Comparison of ENCODE assay signal across 7 cellular contexts in genomic region chr3:100209948-100210776, GRCh38. TPM values are rescaled to one million over a fixed set of nuclear protein-coding genes. Genes with fewer than 3 reads are reported as not detected.
DNase-seq lines count a peak whose midpoint lies in the region; ATAC-seq, FAIRE-seq and TF ChIP-seq lines count a peak whose summit lies in the region.

No MANE protein-coding gene starts in this region.

- TF ChIP-seq CTCF in kidney (IDR thresholded peaks at IDR 0.05; ENCODE audit: borderline replicate concordance, extremely low read depth, insufficient read depth), result no peak
- TF ChIP-seq CTCF in CD14-positive monocyte (IDR thresholded peaks at IDR 0.05), result no peak
- TF ChIP-seq CTCF in RWPE1 (conservative IDR thresholded peaks at IDR 0.05; ENCODE audit: low read depth), result no peak

- H3K9me3 ChIP-seq in kidney (ENCODE audit: control insufficient read depth in 1 of 2, low read length in 2 of 2), result no peaks in the 10 kb centered on the region

- H3K27ac ChIP-seq in kidney (ENCODE audit: low read depth in 2 of 2, low read length in 2 of 2), result peak overlapping the region; percentile 16 to 72
- no peak overlapping the region for H3K27ac ChIP-seq in RWPE1

- peaks cover 14% of the 10 kb centered on the region for H3K27me3 Mint-ChIP-seq in T-helper 1 cell treated with Interleukin-12 subunit alpha and Interleukin-12 subunit beta and Interleukin-4 antibody, amounts not matched to agents 30 μg/mL and 1 μg/mL, for 36 hours (ENCODE audit: low read depth)
- peaks cover 0 to 3% (median 0%) of the 10 kb centered on the region in 3 donors for H3K27me3 Mint-ChIP-seq in CD14-positive monocyte (ENCODE audit: low read depth in 3 of 3)

- peak; percentile 97 for ATAC-seq in HG02852 (IDR thresholded peaks at IDR 0.05; ENCODE audit: unreplicated experiment)

- peak overlapping the region; percentile 60 for H3K4me3 Mint-ChIP-seq in T-helper 1 cell treated with Interleukin-12 subunit alpha and Interleukin-12 subunit beta and Interleukin-4 antibody, amounts not matched to agents 30 μg/mL and 1 μg/mL, for 36 hours
- H3K4me3 Mint-ChIP-seq in CD14-positive monocyte, result no peak overlapping the region

- no peak for FAIRE-seq in kidney (lab: Jason Lieb, UNC)

- peak overlapping the region; percentile 88 for H3K27ac Mint-ChIP-seq in T-helper 1 cell treated with Interleukin-12 subunit alpha and Interleukin-12 subunit beta and Interleukin-4 antibody, amounts not matched to agents 30 μg/mL and 1 μg/mL, for 36 hours
- no peak overlapping the region for H3K27ac Mint-ChIP-seq in CD14-positive monocyte

- peaks cover 6% of the 10 kb centered on the region for H3K36me3 Mint-ChIP-seq in T-helper 1 cell treated with Interleukin-12 subunit alpha and Interleukin-12 subunit beta and Interleukin-4 antibody, amounts not matched to agents 30 μg/mL and 1 μg/mL, for 36 hours (ENCODE audit: low read depth)
- H3K36me3 Mint-ChIP-seq in CD14-positive monocyte, result no peaks in the 10 kb centered on the region

- intact Hi-C loops in kidney (cut with DNase I) (no loop called here), CD14-positive monocyte (cut with micrococcal nuclease) (no loop called here)

- H3K9ac ChIP-seq in kidney (ENCODE audit: low read length in 2 of 2), result peak overlapping the region in 1 of 2 donors; percentile 16

- CTCF ChIA-PET in RWPE1 (lab: Yijun Ruan, JAX), result interaction anchor here (0.5 to 1.1 kb wide), 2 partner anchors 9 to 1216 kb away, joined by 3 to 4 read pairs; no protein-coding TSS in a partner anchor

- H3K4me1 ChIP-seq in kidney (ENCODE audit: control insufficient read depth in 1 of 2, insufficient read depth in 1 of 2, low read depth in 1 of 2, low read length in 2 of 2), result peaks cover 6 to 13% of the 10 kb centered on the region in 2 donors

- H3K9me3 Mint-ChIP-seq in T-helper 1 cell treated with Interleukin-12 subunit alpha and Interleukin-12 subunit beta and Interleukin-4 antibody, amounts not matched to agents 30 μg/mL and 1 μg/mL, for 36 hours, result no peaks in the 10 kb centered on the region
- peaks cover 0 to 2% (median 0%) of the 10 kb centered on the region in 7 donors for H3K9me3 Mint-ChIP-seq in CD14-positive monocyte

- H3K4me1 Mint-ChIP-seq in T-helper 1 cell treated with Interleukin-12 subunit alpha and Interleukin-12 subunit beta and Interleukin-4 antibody, amounts not matched to agents 30 μg/mL and 1 μg/mL, for 36 hours (ENCODE audit: low read depth), result peaks cover 25% of the 10 kb centered on the region
- H3K4me1 Mint-ChIP-seq in CD14-positive monocyte, result no peaks in the 10 kb centered on the region

- no peaks in the 10 kb centered on the region for H3K36me3 ChIP-seq in kidney (ENCODE audit: control insufficient read depth in 1 of 2, insufficient read depth in 2 of 2, low read length in 2 of 2)

- H3K4me3 ChIP-seq in kidney (ENCODE audit: low read length in 2 of 2), result peak overlapping the region; percentile 14 to 47

- POLR2A ChIA-PET in RWPE1 (lab: Yijun Ruan, JAX; ENCODE audit: low non-redundant PET), result no interaction called here

- DNase-seq in GM19238 (ENCODE audit: insufficient read length, low spot score), result peak; percentile 19
- no peak for DNase-seq in kidney
- no peak for DNase-seq in CD14-positive monocyte (ENCODE audit: low spot score)
- DNase-seq in RWPE1 (ENCODE audit: low spot score), result no peak
- no peak for DNase-seq in GOT3 (lab: John Stamatoyannopoulos, UW)

RNA-seq across cellular contexts. Expression of gene TBC1D23, which starts 50.6 kb away (rescaled TPM):
- total RNA-seq in kidney, result 46.9 TPM
- polyA plus RNA-seq in kidney (ENCODE audit: insufficient read depth, low read depth, low replicate concordance) (18.0 TPM), CD14-positive monocyte (10 to 100 TPM; 12.2 to 22.7 TPM)
